ENCODE assay signal across 21 cellular contexts in the genomic region with DNA sequence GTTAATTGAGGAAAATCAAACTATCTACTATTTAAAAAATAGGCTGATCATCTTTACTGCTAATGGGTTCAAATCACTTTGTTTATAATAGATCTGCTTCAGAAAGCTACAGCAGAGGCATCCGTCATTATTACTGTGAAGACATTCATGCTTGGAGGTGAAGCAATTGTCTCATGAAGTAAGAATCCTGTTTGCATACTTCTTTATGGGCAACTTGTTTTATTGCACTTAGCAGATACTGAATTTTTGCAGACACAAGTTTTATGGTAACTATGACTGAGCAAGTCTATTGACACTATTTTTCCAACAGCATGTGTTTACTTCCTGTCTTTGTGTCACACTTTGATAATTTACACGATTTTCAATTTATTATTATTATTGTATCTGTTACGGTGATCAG.
DNase-seq lines count a peak whose midpoint lies in the region; ATAC-seq and TF ChIP-seq lines count a peak whose summit lies in the region.
"Had no signal": no experiment of that assay in that cellular context is flagged by ENCODE, and none has a peak within 500 bp of the region (broad histone marks: within the 10 kb centered on the region; RNA-seq: fewer than 3 reads in every experiment).

No MANE protein-coding gene starts in this region.

- H3K9me3 Mint-ChIP-seq in GM23338 = peaks cover 15% of the 10 kb centered on the region
- peaks cover 18% of the 10 kb centered on the region for H3K9me3 Mint-ChIP-seq in progenitor cell of endocrine pancreas (ENCODE audit: low read depth)
- H3K9me3 Mint-ChIP-seq in naive thymus-derived CD8-positive, alpha-beta T cell = peaks cover 0 to 17% (median 4%) of the 10 kb centered on the region in 9 donors
- peaks cover 9% of the 10 kb centered on the region for H3K9me3 Mint-ChIP-seq in activated CD4-positive, alpha-beta T cell treated with anti-CD3 and anti-CD28 coated beads for 36 hours (ENCODE audit: low read depth)

- H3K4me3 ChIP-seq in GM23338 = no peak overlapping the region
- H3K4me3 ChIP-seq: BLaER1 treated with 17β-estradiol and CSF1 and Interleukin-3, amounts not matched to agents 10 nM and 100 nM; GM12878; GM23248 had no signal

- no peak for ATAC-seq in GM23338
- ATAC-seq in left colon = peak; percentile 85
- ATAC-seq in naive thymus-derived CD8-positive, alpha-beta T cell = no peak
- ATAC-seq in activated CD4-positive, alpha-beta T cell treated with anti-CD3 and anti-CD28 coated beads for 36 hours = no peak
- ATAC-seq: CD8-positive, alpha-beta T cell; GM12878 had no signal

- H3K27ac Mint-ChIP-seq in GM23338 = no peak overlapping the region
- no peak overlapping the region for H3K27ac Mint-ChIP-seq in progenitor cell of endocrine pancreas
- no peak overlapping the region for H3K27ac Mint-ChIP-seq in naive thymus-derived CD8-positive, alpha-beta T cell
- no peak overlapping the region for H3K27ac Mint-ChIP-seq in activated CD4-positive, alpha-beta T cell treated with anti-CD3 and anti-CD28 coated beads for 36 hours
- H3K27ac Mint-ChIP-seq: B cell; CD8-positive, alpha-beta T cell had no signal

- no peak overlapping the region for H3K4me2 ChIP-seq in GM23338
- H3K4me2 ChIP-seq: BLaER1 treated with 17β-estradiol and CSF1 and Interleukin-3, amounts not matched to agents 10 nM and 100 nM had no signal

- H3K4me3 Mint-ChIP-seq in GM23338 (no peak overlapping the region), progenitor cell of endocrine pancreas (ENCODE audit: low read depth) (peak overlapping the region; percentile 16)
- no peak overlapping the region for H3K4me3 Mint-ChIP-seq in naive thymus-derived CD8-positive, alpha-beta T cell
- no peak overlapping the region for H3K4me3 Mint-ChIP-seq in activated CD4-positive, alpha-beta T cell treated with anti-CD3 and anti-CD28 coated beads for 36 hours
- H3K4me3 Mint-ChIP-seq: B cell; CD8-positive, alpha-beta T cell had no signal

- CTCF ChIA-PET in activated CD4-positive, alpha-beta T cell treated with anti-CD3 and anti-CD28 coated beads for 36 hours (lab: Charles Lee) = no interaction called here

- no peaks in the 10 kb centered on the region for H3K36me3 ChIP-seq in GM23338 (ENCODE audit: insufficient read depth)
- H3K36me3 ChIP-seq: BLaER1 treated with 17β-estradiol and CSF1 and Interleukin-3, amounts not matched to agents 10 nM and 100 nM had no signal

- H3K27ac ChIP-seq in GM23338 (ENCODE audit: low read depth) (no peak overlapping the region), epithelial cell of prostate (no peak overlapping the region)
- H3K27ac ChIP-seq: BLaER1 treated with 17β-estradiol and CSF1 and Interleukin-3, amounts not matched to agents 10 nM and 100 nM; GM23248; HL-60 had no signal

- intact Hi-C loops in left colon (cut with DNase I, micrococcal nuclease) = loop anchor here in 1 of 2 donors (5.0 kb wide), 1 partner anchor 231 kb away; no protein-coding TSS in a partner anchor
- intact Hi-C loops in activated CD4-positive, alpha-beta T cell treated with anti-CD3 and anti-CD28 coated beads for 36 hours (cut with DNase I, micrococcal nuclease) = no loop called here
- intact Hi-C loops in posterior cingulate gyrus (cut with DNase I) = no loop called here

- TF ChIP-seq CTCF in GM23338 (conservative IDR thresholded peaks at IDR 0.05; ENCODE audit: low read depth in 2 of 2) (no peak), progenitor cell of endocrine pancreas (IDR thresholded peaks at IDR 0.05; ENCODE audit: unreplicated experiment) (no peak)

- no peaks in the 10 kb centered on the region for H3K4me1 ChIP-seq in GM23338 (ENCODE audit: insufficient read depth)
- H3K4me1 ChIP-seq: BLaER1 treated with 17β-estradiol and CSF1 and Interleukin-3, amounts not matched to agents 10 nM and 100 nM had no signal

- DNase-seq in GM23338 (ENCODE audit: low spot score) = no peak
- DNase-seq in epithelial cell of prostate (ENCODE audit: low read depth, low spot score) = peak; percentile 12
- no peak for DNase-seq in left colon
- DNase-seq in progenitor cell of endocrine pancreas (ENCODE audit: low spot score, unreplicated experiment) = no peak
- no peak for DNase-seq in D341Med (ENCODE audit: low spot score)
- no peak for DNase-seq in naive thymus-derived CD8-positive, alpha-beta T cell
- no peak for DNase-seq in activated CD4-positive, alpha-beta T cell treated with anti-CD3 and anti-CD28 coated beads for 36 hours
- DNase-seq in posterior cingulate gyrus = no peak
- DNase-seq: 8988T; Calu3; CD8-positive, alpha-beta T cell; DMS 273 treated with DMSO at 0.1 percent for 48 hours; DMS53; DND-41; EL; GM23248; HCEC 1CT had no signal

- no peaks in the 10 kb centered on the region for H3K27me3 ChIP-seq in GM23338 (ENCODE audit: insufficient read depth)
- H3K27me3 ChIP-seq: BLaER1 treated with 17β-estradiol and CSF1 and Interleukin-3, amounts not matched to agents 10 nM and 100 nM had no signal

- no peaks in the 10 kb centered on the region for H4K20me1 ChIP-seq in GM23338 (replicated peaks; ENCODE audit: insufficient read depth)
- H4K20me1 ChIP-seq: BLaER1 treated with 17β-estradiol and CSF1 and Interleukin-3, amounts not matched to agents 10 nM and 100 nM had no signal

- POLR2A ChIA-PET in naive thymus-derived CD8-positive, alpha-beta T cell (lab: Charles Lee) = no interaction called here
- POLR2A ChIA-PET in activated CD4-positive, alpha-beta T cell treated with anti-CD3 and anti-CD28 coated beads for 36 hours (lab: Charles Lee) = no interaction called here

- no peaks in the 10 kb centered on the region for H3K27me3 Mint-ChIP-seq in GM23338 (ENCODE audit: insufficient read depth, low read depth, poor library complexity)
- H3K27me3 Mint-ChIP-seq in progenitor cell of endocrine pancreas = no peaks in the 10 kb centered on the region
- H3K27me3 Mint-ChIP-seq in naive thymus-derived CD8-positive, alpha-beta T cell = no peaks in the 10 kb centered on the region
- H3K27me3 Mint-ChIP-seq in activated CD4-positive, alpha-beta T cell treated with anti-CD3 and anti-CD28 coated beads for 36 hours = no peaks in the 10 kb centered on the region
- H3K27me3 Mint-ChIP-seq: B cell had no signal

- H3K36me3 Mint-ChIP-seq in GM23338 (ENCODE audit: low read depth) (peaks cover 20% of the 10 kb centered on the region), progenitor cell of endocrine pancreas (ENCODE audit: insufficient read depth) (peaks cover 10% of the 10 kb centered on the region)
- H3K36me3 Mint-ChIP-seq in naive thymus-derived CD8-positive, alpha-beta T cell = peaks cover 0 to 7% (median 0%) of the 10 kb centered on the region in 3 donors
- no peaks in the 10 kb centered on the region for H3K36me3 Mint-ChIP-seq in activated CD4-positive, alpha-beta T cell treated with anti-CD3 and anti-CD28 coated beads for 36 hours (ENCODE audit: low read depth)
- H3K36me3 Mint-ChIP-seq: CD8-positive, alpha-beta T cell had no signal

- no peaks in the 10 kb centered on the region for H3F3A ChIP-seq in GM23338 (replicated peaks; ENCODE audit: low read depth)

- H3K9me2 ChIP-seq in GM23338 (ENCODE audit: insufficient read depth) = no peaks in the 10 kb centered on the region

- peak overlapping the region; percentile 9; the same call in 1 of the 2 replicates for H2AFZ ChIP-seq in GM23338
- H2AFZ ChIP-seq: GM23248 had no signal

- H3K79me2 ChIP-seq in GM23338 (replicated peaks; ENCODE audit: insufficient read depth) = no peaks in the 10 kb centered on the region

- 0 out of 3 replicates have a peak, but pooled peaks cover 5% of the 10 kb centered on the region for H3K4me1 Mint-ChIP-seq in GM23338
- peaks cover 5% of the 10 kb centered on the region for H3K4me1 Mint-ChIP-seq in progenitor cell of endocrine pancreas (ENCODE audit: low read depth)
- H3K4me1 Mint-ChIP-seq in naive thymus-derived CD8-positive, alpha-beta T cell = no peaks in the 10 kb centered on the region
- H3K4me1 Mint-ChIP-seq in activated CD4-positive, alpha-beta T cell treated with anti-CD3 and anti-CD28 coated beads for 36 hours = no peaks in the 10 kb centered on the region
- H3K4me1 Mint-ChIP-seq: B cell had no signal

TF ChIP-seq in GM23338, 12 proteins besides CTCF, POLR2A, EP300 and RAD21 (continues in another document):
- TF ChIP-seq EZH2phosphoT487 (IDR thresholded peaks at IDR 0.05; ENCODE audit: unreplicated experiment) (no peak), NANOG (IDR thresholded peaks at IDR 0.05; ENCODE audit: borderline replicate concordance) (no peak), ZNF114 (CRISPR knock-in tag; IDR thresholded peaks at IDR 0.05) (no peak), ZNF331 (CRISPR knock-in tag; IDR thresholded peaks at IDR 0.05; ENCODE audit: low read depth) (no peak), EZH2 (IDR thresholded peaks at IDR 0.05; ENCODE audit: low read depth, unreplicated experiment) (no peak), JUNB (IDR thresholded peaks at IDR 0.05; ENCODE audit: unreplicated experiment) (no peak), POLR2AphosphoS5 (IDR thresholded peaks at IDR 0.05; ENCODE audit: low read depth) (no peak), ETS1 (IDR thresholded peaks at IDR 0.05) (no peak), CREB1 (CRISPR knock-in tag; IDR thresholded peaks at IDR 0.05; ENCODE audit: low read depth) (no peak)
